ENCODE assay signal across 8 cellular contexts in genomic region chr5:55308254-55308836, GRCh38. TPM values are rescaled to one million over a fixed set of nuclear protein-coding genes. Genes with fewer than 3 reads are reported as not detected.
DNase-seq lines count a peak whose midpoint lies in the region; ATAC-seq, FAIRE-seq and TF ChIP-seq lines count a peak whose summit lies in the region.

No MANE protein-coding gene starts in this region.

- peak overlapping the region; percentile 78 to 98 (median 94) for H3K27ac ChIP-seq in body of pancreas
- H3K27ac ChIP-seq in HepG2 (ENCODE audit: extremely low read length, insufficient read depth, low read length) = peak overlapping the region; percentile 94
- H3K27ac ChIP-seq in tibial artery = peak overlapping the region; percentile 88 to 90

- H3K9me3 ChIP-seq in body of pancreas = no peaks in the 10 kb centered on the region
- H3K9me3 ChIP-seq in HepG2 (ENCODE audit: low read length) = no peaks in the 10 kb centered on the region
- H3K9me3 ChIP-seq in tibial artery = no peaks in the 10 kb centered on the region

- POLR2A ChIA-PET in HepG2 (lab: Yijun Ruan, JAX) = interaction anchor here (0.7 to 1.6 kb wide), 6 partner anchors 17 to 998 kb away, joined by 3 to 5 read pairs (median 3); partner anchors contain the start of genes ARL15, PLPP1 and SLC38A9

- H2AFZ ChIP-seq in HepG2 (ENCODE audit: low read length) = peak overlapping the region; percentile 2

- no peak for TF ChIP-seq POLR2A in body of pancreas (IDR thresholded peaks at IDR 0.05)
- no peak for TF ChIP-seq POLR2A in HepG2 (IDR thresholded peaks at IDR 0.05; ENCODE audit: insufficient read depth in 1 of 2, low read depth in 2 of 2, low read length in 2 of 2)

- DNase-seq in D341Med (ENCODE audit: low spot score) = peak; percentile 32
- peak; percentile 58 for DNase-seq in NCI-H69 (lab: John Stamatoyannopoulos, UW)
- peak in 2 of 4 donors; percentile 8 to 12 for DNase-seq in body of pancreas
- peak; percentile 4 for DNase-seq in HepG2 (ENCODE audit: low spot score)
- no peak for DNase-seq in tibial artery
- DNase-seq in GF-D8 (lab: John Stamatoyannopoulos, UW) = no peak
- DNase-seq in NCI-H2196 (lab: John Stamatoyannopoulos, UW; ENCODE audit: unreplicated experiment) = no peak

- intact Hi-C loops in body of pancreas (cut with DNase I) = no loop called here
- intact Hi-C loops in HepG2 (cut with micrococcal nuclease; ENCODE audit: unreplicated experiment) = no loop called here
- intact Hi-C loops in tibial artery (cut with DNase I; ENCODE audit: low total_unique reads) = no loop called here

- TSS peak; percentile 75 for BruUV-seq in HepG2 (replicated peaks; lab: Mats Ljungman, UMichigan)

- no peak for TF ChIP-seq CTCF in body of pancreas (IDR thresholded peaks at IDR 0.05)
- 0 out of 2 replicates have a peak, but pooled peaks have one; percentile 15 for TF ChIP-seq CTCF in HepG2 (CRISPR knock-in tag; IDR thresholded peaks at IDR 0.05)
- no peak for TF ChIP-seq CTCF in tibial artery (IDR thresholded peaks at IDR 0.05)

- H3K36me3 ChIP-seq in body of pancreas (replicated peaks in 1 of 2; ENCODE audit: insufficient read depth in 1 of 2, low read depth in 2 of 2) (no peaks in the 10 kb centered on the region), HepG2 (replicated peaks in 1 of 2; ENCODE audit: control insufficient read depth in 1 of 2, insufficient read depth in 2 of 2, low read length in 2 of 2) (no peaks in the 10 kb centered on the region), tibial artery (no peaks in the 10 kb centered on the region)

- TF ChIP-seq EP300 in HepG2 (IDR thresholded peaks at IDR 0.05; ENCODE audit: low read depth in 2 of 2, low read length in 2 of 2) (no peak), HepG2 (CRISPR knock-in tag; IDR thresholded peaks at IDR 0.05; ENCODE audit: borderline replicate concordance) (no peak)

- CTCF ChIA-PET in HepG2 (lab: Yijun Ruan, JAX; ENCODE audit: low intra/inter-chr PET ratio, low total read pairs) = no interaction called here

- in situ Hi-C loops in HepG2 (cut with HindIII; ENCODE audit: extremely low pct_ligation_motif_present, low pct_unique_long_range_greater_than_20kb) = no loop called here

- peak overlapping the region; percentile 83 for H3K4me2 ChIP-seq in HepG2 (ENCODE audit: low read depth, low read length)

- ATAC-seq in GM21360 (IDR thresholded peaks at IDR 0.05; ENCODE audit: unreplicated experiment) (peak; percentile 7), body of pancreas (no peak), HepG2 (peak; percentile 3; the same call in 2 of the 3 replicates)

- peak overlapping the region; percentile 74 to 89 for H3K4me3 ChIP-seq in body of pancreas
- peak overlapping the region; percentile 70 to 96 (median 92) for H3K4me3 ChIP-seq in HepG2 (replicated peaks in 1 of 3; ENCODE audit: insufficient read depth in 1 of 3, low read depth in 2 of 3, low read length in 3 of 3)
- peak overlapping the region; percentile 64 to 83 for H3K4me3 ChIP-seq in tibial artery

- H3K4me1 ChIP-seq in body of pancreas (peaks cover 61% of the 10 kb centered on the region), HepG2 (ENCODE audit: insufficient read depth, low read length) (peaks cover 66% of the 10 kb centered on the region), tibial artery (peaks cover 0 to 76% (median 43%) of the 10 kb centered on the region in 4 donors)

- H3K27me3 ChIP-seq in body of pancreas = no peaks in the 10 kb centered on the region
- H3K27me3 ChIP-seq in HepG2 (ENCODE audit: control insufficient read depth in 1 of 2, insufficient read depth in 2 of 2, low read length in 2 of 2) = no peaks in the 10 kb centered on the region; a peak in 1 of 5 replicates
- H3K27me3 ChIP-seq in tibial artery = no peaks in the 10 kb centered on the region

- TF ChIP-seq RAD21 in HepG2 (CRISPR knock-in tag; IDR thresholded peaks at IDR 0.05) = no peak

- H4K20me1 ChIP-seq in HepG2 (ENCODE audit: insufficient read depth, low read length) = no peaks in the 10 kb centered on the region; the same call in 1 of the 2 replicates

- H3K9ac ChIP-seq in HepG2 (ENCODE audit: insufficient read depth, low read depth, low read length) = peak overlapping the region; percentile 90

- H3K79me2 ChIP-seq in HepG2 (ENCODE audit: insufficient read depth, low read length) = peaks cover 87% of the 10 kb centered on the region

- FAIRE-seq in HepG2 (lab: Jason Lieb, UNC) = peak; percentile 42

- WGBS in body of pancreas, 2 donors = 0 to 1% methylated on average over 13 of the region's 13 CpGs
- under 1% methylated on average over 13 of the region's 13 CpGs for WGBS in HepG2 (ENCODE audit: low lambda C conversion rate)

TF ChIP-seq in HepG2, 621 proteins besides CTCF, POLR2A, EP300 and RAD21 (continues in another document):
- TF ChIP-seq EED (CRISPR knock-in tag; IDR thresholded peaks at IDR 0.05) = no peak
- peak; percentile 89 for TF ChIP-seq ZNF777 (CRISPR knock-in tag; IDR thresholded peaks at IDR 0.05)
- TF ChIP-seq SIN3A (IDR thresholded peaks at IDR 0.05; ENCODE audit: borderline replicate concordance, low read depth, low read length) = 0 out of 2 replicates have a peak, but pooled peaks have one; percentile 36
- 0 out of 2 replicates have a peak, but pooled peaks have one; percentile 0 for TF ChIP-seq MED1 (CRISPR knock-in tag; IDR thresholded peaks at IDR 0.05)
- TF ChIP-seq GMEB1 (CRISPR knock-in tag; IDR thresholded peaks at IDR 0.05; ENCODE audit: borderline replicate concordance) = no peak
- 0 out of 2 replicates have a peak, but pooled peaks have one; percentile 0 for TF ChIP-seq ZNF713 (CRISPR knock-in tag; IDR thresholded peaks at IDR 0.05)
- TF ChIP-seq KAT8 (CRISPR knock-in tag; IDR thresholded peaks at IDR 0.05) = no peak
- no peak for TF ChIP-seq ZNF180 (CRISPR knock-in tag; IDR thresholded peaks at IDR 0.05; ENCODE audit: borderline replicate concordance, low read depth)

RNA-seq across cellular contexts. Expression of gene MTREX, which starts 0.6 kb away (rescaled TPM):
- total RNA-seq in body of pancreas (10 to 100 TPM; 35.5 to 36.9 TPM), HepG2 (2016; rRNA removed; fragmentation: Illumina TruSeq; extraction: Trizol) (91.5 and 141 TPM in 2 replicates)
- total RNA-seq in HepG2 (2016; cell fraction: cytosol; rRNA removed; fragmentation: Illumina TruSeq; extraction: Trizol; ENCODE audit: low read depth) = 10.2 and 11.9 TPM in 2 replicates
- total RNA-seq in HepG2 (2016; cell fraction: insoluble cytoplasmic fraction; rRNA removed; fragmentation: Illumina TruSeq; extraction: Trizol) = 94.0 and 139 TPM in 2 replicates
- 12.3 and 16.8 TPM in 2 replicates for total RNA-seq in HepG2 (2016; cell fraction: membrane; rRNA removed; fragmentation: Illumina TruSeq; extraction: Trizol)
- 65.3 and 67.5 TPM in 2 replicates for total RNA-seq in HepG2 (2016; cell fraction: nucleus; rRNA removed; fragmentation: Illumina TruSeq; extraction: Trizol)
- polyA plus RNA-seq in HepG2 (2011; rRNA removed) = 14.0 and 16.4 TPM in 2 replicates
- 5.9 and 9.5 TPM in 2 replicates for polyA plus RNA-seq in HepG2 (2011; cell fraction: cytosol; rRNA removed)
- polyA plus RNA-seq in HepG2 (2011; cell fraction: nucleus; rRNA removed) = 8.6 and 13.7 TPM in 2 replicates
- polyA plus RNA-seq in HepG2 (2012) = 35.3 and 45.7 TPM in 2 replicates
- polyA plus RNA-seq in HepG2 (2016; cell fraction: cytosol; fragmentation: Illumina TruSeq; extraction: Trizol; ENCODE audit: low read depth) = 1.9 and 2.2 TPM in 2 replicates
- polyA plus RNA-seq in HepG2 (2016; cell fraction: insoluble cytoplasmic fraction; fragmentation: Illumina TruSeq; extraction: Trizol; ENCODE audit: low read depth) = 71.9 and 74.9 TPM in 2 replicates
- polyA plus RNA-seq in HepG2 (2016; cell fraction: membrane; fragmentation: Illumina TruSeq; extraction: Trizol; ENCODE audit: low read depth) = 3.5 and 4.4 TPM in 2 replicates
- 39.6 and 40.4 TPM in 2 replicates for polyA plus RNA-seq in HepG2 (2016; cell fraction: nucleus; fragmentation: Illumina TruSeq; extraction: Trizol; ENCODE audit: insufficient read depth, low read depth)
- polyA minus RNA-seq in HepG2 (2011; rRNA and poly(A)+ RNA removed; ENCODE audit: low replicate concordance) = 19.7 and 55.5 TPM in 2 replicates
- 38.2 and 40.3 TPM in 2 replicates for polyA minus RNA-seq in HepG2 (2011; cell fraction: cytosol; rRNA and poly(A)+ RNA removed)
- 86.0 and 94.4 TPM in 2 replicates for polyA minus RNA-seq in HepG2 (2011; cell fraction: nucleus; rRNA and poly(A)+ RNA removed)

RNA-seq across cellular contexts. Expression of gene DHX29, which starts 0.9 kb away (rescaled TPM):
- total RNA-seq in body of pancreas (10 to 100 TPM; 11.9 to 25.4 TPM), HepG2 (2016; rRNA removed; fragmentation: Illumina TruSeq; extraction: Trizol) (22.0 and 35.5 TPM in 2 replicates)
- 4.9 and 5.7 TPM in 2 replicates for total RNA-seq in HepG2 (2016; cell fraction: cytosol; rRNA removed; fragmentation: Illumina TruSeq; extraction: Trizol; ENCODE audit: low read depth)
- total RNA-seq in HepG2 (2016; cell fraction: insoluble cytoplasmic fraction; rRNA removed; fragmentation: Illumina TruSeq; extraction: Trizol) = 21.2 and 34.5 TPM in 2 replicates
- 6.9 and 7.5 TPM in 2 replicates for total RNA-seq in HepG2 (2016; cell fraction: membrane; rRNA removed; fragmentation: Illumina TruSeq; extraction: Trizol)
- 18.3 and 18.6 TPM in 2 replicates for total RNA-seq in HepG2 (2016; cell fraction: nucleus; rRNA removed; fragmentation: Illumina TruSeq; extraction: Trizol)
- polyA plus RNA-seq in HepG2 (2011; rRNA removed) = 1.6 and 1.9 TPM in 2 replicates
- polyA plus RNA-seq in HepG2 (2011; cell fraction: cytosol; rRNA removed) = 0.81 and 1.4 TPM in 2 replicates
- polyA plus RNA-seq in HepG2 (2011; cell fraction: nucleus; rRNA removed) = 1.2 and 2.6 TPM in 2 replicates
- polyA plus RNA-seq in HepG2 (2012) = 5.7 and 6.2 TPM in 2 replicates
- 0.63 and 0.67 TPM in 2 replicates for polyA plus RNA-seq in HepG2 (2016; cell fraction: cytosol; fragmentation: Illumina TruSeq; extraction: Trizol; ENCODE audit: low read depth)
- 21.4 and 22.2 TPM in 2 replicates for polyA plus RNA-seq in HepG2 (2016; cell fraction: insoluble cytoplasmic fraction; fragmentation: Illumina TruSeq; extraction: Trizol; ENCODE audit: low read depth)
- 1.8 TPM in 2 replicates for polyA plus RNA-seq in HepG2 (2016; cell fraction: membrane; fragmentation: Illumina TruSeq; extraction: Trizol; ENCODE audit: low read depth)
- 14.0 and 16.6 TPM in 2 replicates for polyA plus RNA-seq in HepG2 (2016; cell fraction: nucleus; fragmentation: Illumina TruSeq; extraction: Trizol; ENCODE audit: insufficient read depth, low read depth)
- 1.2 and 4.2 TPM in 2 replicates for polyA minus RNA-seq in HepG2 (2011; rRNA and poly(A)+ RNA removed; ENCODE audit: low replicate concordance)
- 2.9 and 3.1 TPM in 2 replicates for polyA minus RNA-seq in HepG2 (2011; cell fraction: cytosol; rRNA and poly(A)+ RNA removed)
- polyA minus RNA-seq in HepG2 (2011; cell fraction: nucleus; rRNA and poly(A)+ RNA removed) = 6.1 and 6.8 TPM in 2 replicates

Comparison
In these comparisons a context has a peak if more than half of its experiments do, and no peak if none do; other contexts are left out.
1. DNase-seq: peak in D341Med (single experiment), NCI-H69 (single experiment) and HepG2 (single experiment); none in tibial artery (0 of 2), GF-D8 (single experiment) and NCI-H2196 (single experiment).
2. Peak in every context shown above with its lines, with median percentiles within 50 percentile points of each other: H3K27ac ChIP-seq and H3K4me3 ChIP-seq.